23 cellular contexts compared by ENCODE assay signal in genomic region chr1:155481761-155482160, GRCh38.
"Had no signal": no experiment of that assay in that cellular context is flagged by ENCODE, and none has a peak within 500 bp of the region (broad histone marks: within the 10 kb centered on the region; RNA-seq: fewer than 3 reads in every experiment).

No MANE protein-coding gene starts in this region.

- H3K27ac ChIP-seq: gastrocnemius medialis, neutrophil, ovary, psoas muscle, right atrium auricular region, transverse colon had no signal

- H3K27ac Mint-ChIP-seq: activated CD8-positive, alpha-beta T cell treated with anti-CD3 and anti-CD28 coated beads, Interleukin-2, amount 10 ng/mL, durations not matched to agents 7 days and 5 days; activated naive CD4-positive, alpha-beta T cell treated with anti-CD3 and anti-CD28 coated beads, Interleukin-2, amount 50 U/mL, for 24 hours; dendritic cell treated with granulocyte-macrophage colony-stimulating factor and Interleukin-4, amounts not matched to agents 40 ng/mL and 50 ng/mL, for 4 days; natural killer cell treated with Interleukin-12 subunit alpha and Interleukin-12 subunit beta and Interleukin-15 and Interleukin-18, amount 100 ng/mL, for 72 hours had no signal

- H3K9me3 ChIP-seq: gastrocnemius medialis, neutrophil, ovary, psoas muscle, right atrium auricular region, transverse colon had no signal

- ATAC-seq: activated CD8-positive, alpha-beta T cell treated with anti-CD3 and anti-CD28 coated beads, Interleukin-2, amount 10 ng/mL, durations not matched to agents 7 days and 5 days; gastrocnemius medialis; left ventricle myocardium superior; natural killer cell treated with Interleukin-12 subunit alpha and Interleukin-12 subunit beta and Interleukin-15 and Interleukin-18, amount 100 ng/mL, for 72 hours; psoas muscle had no signal

- FAIRE-seq: endometrium, urothelium cell line had no signal

- H3K9me3 Mint-ChIP-seq: activated naive CD4-positive, alpha-beta T cell treated with anti-CD3 and anti-CD28 coated beads, Interleukin-2, amount 50 U/mL, for 24 hours; dendritic cell treated with granulocyte-macrophage colony-stimulating factor and Interleukin-4, amounts not matched to agents 40 ng/mL and 50 ng/mL, for 4 days; natural killer cell treated with Interleukin-12 subunit alpha and Interleukin-12 subunit beta and Interleukin-15 and Interleukin-18, amount 100 ng/mL, for 72 hours had no signal

- H3K27me3 ChIP-seq: gastrocnemius medialis, neutrophil, ovary, right atrium auricular region, transverse colon had no signal

- H3K27me3 Mint-ChIP-seq: activated naive CD4-positive, alpha-beta T cell treated with anti-CD3 and anti-CD28 coated beads, Interleukin-2, amount 50 U/mL, for 24 hours; dendritic cell treated with granulocyte-macrophage colony-stimulating factor and Interleukin-4, amounts not matched to agents 40 ng/mL and 50 ng/mL, for 4 days; natural killer cell treated with Interleukin-12 subunit alpha and Interleukin-12 subunit beta and Interleukin-15 and Interleukin-18, amount 100 ng/mL, for 72 hours had no signal

- H3K4me3 Mint-ChIP-seq: activated CD8-positive, alpha-beta T cell treated with anti-CD3 and anti-CD28 coated beads, Interleukin-2, amount 10 ng/mL, durations not matched to agents 7 days and 5 days; activated naive CD4-positive, alpha-beta T cell treated with anti-CD3 and anti-CD28 coated beads, Interleukin-2, amount 50 U/mL, for 24 hours; dendritic cell treated with granulocyte-macrophage colony-stimulating factor and Interleukin-4, amounts not matched to agents 40 ng/mL and 50 ng/mL, for 4 days; natural killer cell treated with Interleukin-12 subunit alpha and Interleukin-12 subunit beta and Interleukin-15 and Interleukin-18, amount 100 ng/mL, for 72 hours had no signal

- H3K36me3 ChIP-seq: ovary had no signal

- H3K4me1 ChIP-seq: gastrocnemius medialis, psoas muscle, right atrium auricular region had no signal

- H3K4me3 ChIP-seq: gastrocnemius medialis, ovary, psoas muscle, right atrium auricular region, transverse colon had no signal

- DNase-seq: activated CD4-positive, alpha-beta T cell treated with anti-CD3 and anti-CD28 coated beads for 1 hour; activated CD4-positive, alpha-beta T cell treated with anti-CD3 and anti-CD28 coated beads, Interleukin-2, amount 50 U/mL, for 1 hour; activated CD8-positive, alpha-beta T cell treated with anti-CD3 and anti-CD28 coated beads, Interleukin-2, amount 10 ng/mL, durations not matched to agents 7 days and 5 days; activated gamma-delta T cell treated with Interleukin-2 at 50 U/mL for 16 hours; activated T-cell treated with anti-CD3 and anti-CD28 coated beads, Interleukin-2, amount 50 U/mL, for 1 hour; effector CD4-positive, alpha-beta T cell; erythroblast; gastrocnemius medialis; hippocampal formation; left ventricle myocardium superior; ovary; psoas muscle; stimulated activated CD4-positive, alpha-beta T cell treated with anti-CD3 and anti-CD28 coated beads, Interleukin-12 subunit alpha, Interleukin-12 subunit beta, amount 100 ng/mL, for 4 hours; stimulated activated CD4-positive, alpha-beta T cell treated with anti-CD3 and anti-CD28 coated beads, Interleukin-1b, Interleukin-23, amount 100 ng/mL, for 48 hours; T-helper 1 cell; transverse colon had no signal
